ENCODE assay signal across 27 cellular contexts in genomic region chr2:113838277-113838676, GRCh38.
"Had no signal": no experiment of that assay in that cellular context is flagged by ENCODE, and none has a peak within 500 bp of the region (broad histone marks: within the 10 kb centered on the region; RNA-seq: fewer than 3 reads in every experiment).

No MANE protein-coding gene starts in this region.

- H3K9me3 ChIP-seq: colonic mucosa, esophagus muscularis mucosa, esophagus squamous epithelium, gastrocnemius medialis, gastroesophageal sphincter, heart left ventricle, heart right ventricle had no signal

- H3K36me3 ChIP-seq: colonic mucosa, esophagus muscularis mucosa, esophagus squamous epithelium, gastrocnemius medialis, gastroesophageal sphincter, heart left ventricle, heart right ventricle had no signal

- DNase-seq: colonic mucosa; cortex of kidney; dermis blood vessel endothelial cell; dorsolateral prefrontal cortex; effector CD8-positive, alpha-beta T cell; effector memory CD4-positive, alpha-beta T cell; effector memory CD8-positive, alpha-beta T cell; endodermal cell; erythroblast; esophagus squamous epithelium; foreskin fibroblast; foreskin keratinocyte; foreskin melanocyte; gastrocnemius medialis; glutamatergic neuron; head of caudate nucleus; heart left ventricle; heart right ventricle had no signal

- H3K27me3 ChIP-seq: colonic mucosa, dorsolateral prefrontal cortex, esophagus muscularis mucosa, esophagus squamous epithelium, foreskin keratinocyte, gastrocnemius medialis, gastroesophageal sphincter, heart left ventricle, heart right ventricle had no signal

- ATAC-seq: effector memory CD8-positive, alpha-beta T cell; esophagus mucosa; foreskin keratinocyte; gastrocnemius medialis; gastroesophageal sphincter; heart left ventricle; heart right ventricle had no signal

- FAIRE-seq: colon, endometrium, endothelial cell of umbilical vein, frontal cortex had no signal

- H3K27ac ChIP-seq: colonic mucosa, coronary artery, dorsolateral prefrontal cortex, epithelial cell of prostate, esophagus muscularis mucosa, esophagus squamous epithelium, foreskin keratinocyte, gastrocnemius medialis, gastroesophageal sphincter, heart left ventricle, heart right ventricle had no signal

- H3K4me1 ChIP-seq: colonic mucosa, gastrocnemius medialis, gastroesophageal sphincter, heart left ventricle, heart right ventricle had no signal

- H3K4me3 ChIP-seq: colonic mucosa, coronary artery, dorsolateral prefrontal cortex, esophagus muscularis mucosa, esophagus squamous epithelium, gastrocnemius medialis, gastroesophageal sphincter, heart left ventricle, heart right ventricle had no signal
